In the genomic region with DNA sequence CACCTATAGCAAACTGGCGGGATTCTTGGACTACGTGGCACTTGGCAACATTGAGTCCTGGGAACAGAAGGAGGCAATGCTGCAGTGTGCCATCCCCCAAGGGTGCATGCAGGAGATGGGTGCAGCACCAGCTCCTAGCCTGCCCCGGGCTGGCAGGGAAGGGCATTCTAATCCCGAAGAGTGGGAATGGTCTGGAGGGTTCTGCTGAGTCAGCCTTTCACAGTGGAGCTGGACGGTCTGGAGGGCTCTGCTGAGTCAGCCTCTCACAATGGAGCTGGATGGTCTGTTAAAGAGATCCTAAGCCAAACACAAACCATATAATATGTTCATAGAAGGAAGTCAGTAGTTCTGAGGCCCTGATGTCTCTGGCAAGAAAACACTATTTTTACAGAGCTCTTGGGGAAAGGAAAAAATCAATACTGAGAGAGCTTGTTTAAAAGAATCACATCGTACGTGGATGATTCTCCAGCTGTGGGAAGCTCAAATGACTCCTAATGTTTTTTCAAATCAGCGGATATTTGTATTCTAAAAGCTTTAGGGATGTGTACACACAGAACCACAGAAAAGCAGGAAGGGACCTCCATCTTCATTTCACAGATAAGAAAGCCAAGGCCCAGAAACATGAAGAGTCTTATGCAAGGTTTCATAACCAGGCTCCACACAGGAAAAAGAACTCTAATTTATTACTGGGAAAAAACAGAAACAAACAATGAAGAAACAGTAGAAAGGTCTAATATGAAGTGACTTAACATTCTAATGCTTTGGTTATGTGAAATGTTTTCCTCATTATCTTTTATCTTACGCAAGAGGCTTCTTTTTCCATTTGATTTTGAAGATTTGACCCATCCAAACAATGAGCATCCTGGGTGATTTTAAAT, we compare ENCODE assay signal across 11 cellular contexts.
DNase-seq lines count a peak whose midpoint lies in the region; ATAC-seq, FAIRE-seq and TF ChIP-seq lines count a peak whose summit lies in the region.
"Had no signal": no experiment of that assay in that cellular context is flagged by ENCODE, and none has a peak within 500 bp of the region (broad histone marks: within the 10 kb centered on the region; RNA-seq: fewer than 3 reads in every experiment).

No MANE protein-coding gene starts in this region.

- no peaks in the 10 kb centered on the region for H3K27me3 Mint-ChIP-seq in neural crest cell (ENCODE audit: low read depth)

- H3K4me3 ChIP-seq in pancreas = no peak overlapping the region

- H3K27ac Mint-ChIP-seq in neural crest cell (ENCODE audit: unreplicated experiment) = peak overlapping the region; percentile 85

- no peaks in the 10 kb centered on the region for H3K4me1 Mint-ChIP-seq in neural crest cell

- no peak overlapping the region for H3K27ac ChIP-seq in pancreas

- H3K36me3 ChIP-seq in pancreas = peaks cover 0 to 35% (median 8%) of the 10 kb centered on the region in 3 donors

- H3K9me3 ChIP-seq in pancreas = no peaks in the 10 kb centered on the region

- TF ChIP-seq CTCF in neural crest cell (conservative IDR thresholded peaks at IDR 0.05) (no peak), pancreas (IDR thresholded peaks at IDR 0.05) (no peak)

- DNase-seq in GDM1 (lab: John Stamatoyannopoulos, UW) = peak; percentile 17
- DNase-seq in NOMO-1 treated with DMSO at 0.1 percent for 48 hours (lab: John Stamatoyannopoulos, UW; ENCODE audit: unreplicated experiment) = peak; percentile 70
- peak; percentile 55 for DNase-seq in dermis blood vessel endothelial cell
- DNase-seq in neural crest cell (ENCODE audit: low read depth, low spot score) = no peak
- no peak for DNase-seq in SHP77 treated with DMSO at 0.1 percent for 48 hours (lab: John Stamatoyannopoulos, UW)
- DNase-seq in pancreas = no peak
- no peak for DNase-seq in NCI-H82 treated with DMSO at 0.1 percent for 48 hours (lab: John Stamatoyannopoulos, UW; ENCODE audit: unreplicated experiment)
- DNase-seq: CD8-positive, alpha-beta T cell; NCI-H510A; retina had no signal

- no peaks in the 10 kb centered on the region for H3K4me1 ChIP-seq in pancreas

- no peaks in the 10 kb centered on the region for H3K27me3 ChIP-seq in pancreas

- intact Hi-C loops in pancreas (cut with DNase I) = no loop called here

- 86 to 87% methylated on average over 9 of the region's 9 CpGs for whole genome bisulfite sequencing in pancreas, 2 donors

- H3K4me3 Mint-ChIP-seq in neural crest cell = no peak overlapping the region
- H3K4me3 Mint-ChIP-seq: CD8-positive, alpha-beta T cell had no signal

- H3K9me3 Mint-ChIP-seq in neural crest cell = no peaks in the 10 kb centered on the region
- H3K9me3 Mint-ChIP-seq: CD8-positive, alpha-beta T cell had no signal

- FAIRE-seq in pancreas (lab: Jason Lieb, UNC) = no peak

- peaks cover 7% of the 10 kb centered on the region for H3K36me3 Mint-ChIP-seq in neural crest cell (ENCODE audit: low read depth)

- no peak for ATAC-seq in HG03097 (IDR thresholded peaks at IDR 0.05; ENCODE audit: low FRiP score, unreplicated experiment)
- no peak for ATAC-seq in pancreas
- ATAC-seq: CD8-positive, alpha-beta T cell had no signal

Comparison
In these comparisons a context has a peak if more than half of its experiments do, and no peak if none do; other contexts are left out.
1. DNase-seq: peak in GDM1 (single experiment), NOMO-1 treated with DMSO at 0.1 percent for 48 hours (single experiment) and dermis blood vessel endothelial cell (single experiment); none in neural crest cell (single experiment), SHP77 treated with DMSO at 0.1 percent for 48 hours (single experiment), pancreas (0 of 6) and NCI-H82 treated with DMSO at 0.1 percent for 48 hours (single experiment).